In genomic region chr1:22972760-22973159, GRCh38 we compare ENCODE assay signal across 23 cellular contexts. TPM values are rescaled to one million over a fixed set of nuclear protein-coding genes. Genes with fewer than 3 reads are reported as not detected.
DNase-seq lines count a peak whose midpoint lies in the region; FAIRE-seq and TF ChIP-seq lines count a peak whose summit lies in the region.
"Had no signal": no experiment of that assay in that cellular context is flagged by ENCODE, and none has a peak within 500 bp of the region (broad histone marks: within the 10 kb centered on the region; RNA-seq: fewer than 3 reads in every experiment).

A gene with protein sequence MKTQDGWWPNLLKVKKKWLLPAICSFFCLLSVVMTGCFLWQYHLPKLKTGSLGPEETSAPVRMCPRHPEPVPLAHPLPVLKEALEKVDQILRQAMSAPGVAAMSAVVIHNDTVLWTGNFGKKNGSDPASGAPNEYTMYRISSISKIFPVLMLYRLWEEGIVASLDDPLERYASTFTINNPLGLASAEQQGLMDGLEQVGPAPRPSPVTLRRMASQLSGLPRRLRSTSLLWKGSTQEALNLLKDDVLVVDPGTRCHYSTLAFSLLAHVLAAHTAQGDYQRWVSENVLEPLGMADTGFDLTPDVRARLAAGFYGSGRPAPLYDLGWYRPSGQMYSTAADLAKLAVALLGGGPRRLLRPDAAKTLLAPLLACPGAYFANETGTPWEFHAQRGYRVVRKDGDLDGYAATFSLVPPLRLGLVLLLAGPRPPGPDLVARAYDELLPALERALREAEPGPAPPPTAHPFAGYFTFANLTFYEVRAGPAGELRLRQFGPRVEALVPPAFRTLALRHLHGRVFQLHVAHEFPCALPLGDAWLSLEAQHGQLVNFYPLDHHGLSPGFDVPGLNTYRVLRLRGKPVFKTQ (minus strand): TSS chr1:22972866. CDS start chr1:22972316, 550 bp downstream.

- whole genome bisulfite sequencing in stomach, 5 donors = 52 to 77% (median 73%) methylated on average over 5 of the region's 5 CpGs

- BruUV-seq in A673 (replicated peaks; lab: Mats Ljungman, UMichigan) = no TSS peak

- H3K9me3 ChIP-seq in A673 (ENCODE audit: low read depth, low read length, poor library complexity, severe bottlenecking) = no peaks in the 10 kb centered on the region
- no peaks in the 10 kb centered on the region for H3K9me3 ChIP-seq in SJCRH30 (replicated peaks)
- H3K9me3 ChIP-seq in stomach = no peaks in the 10 kb centered on the region
- H3K9me3 ChIP-seq: Peyer's patch, SJSA1 had no signal

- TF ChIP-seq POLR2A in stomach (IDR thresholded peaks at IDR 0.05) = no peak

- peaks cover 16% of the 10 kb centered on the region for H3K27me3 Mint-ChIP-seq in nephron progenitor cell (ENCODE audit: low read depth, poor library complexity)

- peak within 1 kb of the TSS; percentile 43 for H3K27ac Mint-ChIP-seq in nephron progenitor cell

- H3K4me1 ChIP-seq in A673 (ENCODE audit: insufficient read depth, low read length, poor library complexity, severe bottlenecking) = peaks cover 26% of the 10 kb centered on the region
- peaks cover 33% of the 10 kb centered on the region for H3K4me1 ChIP-seq in SJCRH30
- peaks cover 0 to 12% (median 3%) of the 10 kb centered on the region in 4 donors for H3K4me1 ChIP-seq in stomach

- no peak for FAIRE-seq in urothelium cell line (lab: Jason Lieb, UNC)

- TF ChIP-seq EP300 in stomach (IDR thresholded peaks at IDR 0.05) = no peak

- H3K27ac ChIP-seq in A673 (ENCODE audit: low read depth, low read length, poor library complexity, severe bottlenecking) (peak within 1 kb of the TSS; percentile 45), SJCRH30 (no peak within 1 kb of the TSS; the same call in 1 of the 2 replicates), stomach (no peak within 1 kb of the TSS)
- H3K27ac ChIP-seq: C4-2B, GM23248, KMS-11, Peyer's patch, SJSA1 had no signal

- TF ChIP-seq CTCF in A673 (conservative IDR thresholded peaks at IDR 0.05; ENCODE audit: low read depth, low read length) (no peak), nephron progenitor cell (IDR thresholded peaks at IDR 0.05) (no peak), stomach (IDR thresholded peaks at IDR 0.05) (no peak)

- intact Hi-C loops in A673 (cut with micrococcal nuclease; ENCODE audit: unreplicated experiment) (loop anchor here (5.0 to 10.0 kb wide), 2 partner anchors 300 to 662 kb away; no protein-coding TSS in a partner anchor), stomach (cut with DNase I; ENCODE audit: low total_unique reads) (no loop called here)

- no peaks in the 10 kb centered on the region for H3K9me3 Mint-ChIP-seq in nephron progenitor cell
- H3K9me3 Mint-ChIP-seq: CD8-positive, alpha-beta memory T cell had no signal

- no peaks in the 10 kb centered on the region for H3K36me3 ChIP-seq in A673 (ENCODE audit: insufficient read depth, low read length, poor library complexity, severe bottlenecking)
- H3K36me3 ChIP-seq in SJCRH30 = no peaks in the 10 kb centered on the region
- no peaks in the 10 kb centered on the region for H3K36me3 ChIP-seq in stomach
- H3K36me3 ChIP-seq: Peyer's patch, SJSA1 had no signal

- no peak within 1 kb of the TSS for H3K4me3 Mint-ChIP-seq in nephron progenitor cell
- H3K4me3 Mint-ChIP-seq: CD8-positive, alpha-beta memory T cell had no signal

- DNase-seq in A673 (ENCODE audit: low spot score) (peak; percentile 71), NCI-H2171 (lab: John Stamatoyannopoulos, UW) (peak; percentile 27), SJCRH30 (peak; percentile 73 to 82), nephron progenitor cell (no peak), epidermal melanocyte (ENCODE audit: insufficient read length, low spot score) (no peak), urothelium cell line (ENCODE audit: low spot score) (no peak), stomach (no peak), NCI-H146 treated with DMSO at 0.1 percent for 48 hours (lab: John Stamatoyannopoulos, UW; ENCODE audit: unreplicated experiment) (no peak)
- DNase-seq: Calu3; CD8-positive, alpha-beta memory T cell; DMS79 treated with DMSO at 0.1 percent for 48 hours; GM23248; HCEC 1CT; NCI-H1694 treated with DMSO at 0.1 percent for 48 hours; NCI-H2081 treated with DMSO at 0.1 percent for 48 hours; NCI-H446 treated with DMSO at 0.1 percent for 48 hours; NK-92 treated with Interleukin-12 subunit alpha and Interleukin-12 subunit beta, amount 100 ng/mL, for 24 hours had no signal

- no peak within 1 kb of the TSS for H3K4me3 ChIP-seq in A673 (ENCODE audit: low read depth, low read length, poor library complexity, severe bottlenecking)
- H3K4me3 ChIP-seq in SJCRH30 = no peak within 1 kb of the TSS
- no peak within 1 kb of the TSS for H3K4me3 ChIP-seq in stomach
- H3K4me3 ChIP-seq: GM23248, Peyer's patch, SJSA1 had no signal

- CTCF ChIA-PET in A673 (lab: Charles Lee) = interaction anchor here (0.6 kb wide), 1 partner anchor 212 kb away, joined by 3 read pairs; no protein-coding TSS in a partner anchor

- H3K36me3 Mint-ChIP-seq in nephron progenitor cell (ENCODE audit: low read depth) = no peaks in the 10 kb centered on the region
- H3K36me3 Mint-ChIP-seq: CD8-positive, alpha-beta memory T cell had no signal

- peaks cover 36% of the 10 kb centered on the region for H3K4me1 Mint-ChIP-seq in nephron progenitor cell
- H3K4me1 Mint-ChIP-seq: CD8-positive, alpha-beta memory T cell had no signal

- POLR2A ChIA-PET in A673 (lab: Charles Lee; ENCODE audit: low non-redundant PET) = interaction anchor here (0.5 kb wide), 1 partner anchor 55 kb away, joined by 3 read pairs; no protein-coding TSS in a partner anchor

- H3K27me3 ChIP-seq in A673 (replicated peaks; ENCODE audit: insufficient read depth, low read depth, low read length, poor library complexity) (no peaks in the 10 kb centered on the region), SJCRH30 (no peaks in the 10 kb centered on the region), stomach (peaks cover 0 to 75% (median 22%) of the 10 kb centered on the region in 3 donors)
- H3K27me3 ChIP-seq: Peyer's patch had no signal

RNA-seq across cellular contexts. Expression of the gene that starts here (rescaled TPM):
- total RNA-seq in A673 (2021) (0.24 TPM in 1 of 2 replicates, not detected in the other), stomach (not detected)
- 0.15 and 0.20 TPM in 2 replicates for total RNA-seq in SJCRH30 (2014; rRNA removed; shearing (Covaris generic))
- not detected for polyA plus RNA-seq in stomach
- total RNA-seq: A172; Calu3; CD8-positive, alpha-beta memory T cell; GM23248; HT1080; Peyer's patch; SJSA1 had no signal
- polyA plus RNA-seq: CD8-positive, alpha-beta memory T cell; GM23248 had no signal

Comparison
In these comparisons a context has a peak if more than half of its experiments do, and no peak if none do; other contexts are left out.
1. Peak in DNase-seq and H3K27ac ChIP-seq in A673; RNA of the gene not detected or under 1 TPM.
2. Peak in DNase-seq in SJCRH30; RNA of the gene not detected or under 1 TPM.